Comparison of ENCODE assay signal across 22 cellular contexts in the genomic region with DNA sequence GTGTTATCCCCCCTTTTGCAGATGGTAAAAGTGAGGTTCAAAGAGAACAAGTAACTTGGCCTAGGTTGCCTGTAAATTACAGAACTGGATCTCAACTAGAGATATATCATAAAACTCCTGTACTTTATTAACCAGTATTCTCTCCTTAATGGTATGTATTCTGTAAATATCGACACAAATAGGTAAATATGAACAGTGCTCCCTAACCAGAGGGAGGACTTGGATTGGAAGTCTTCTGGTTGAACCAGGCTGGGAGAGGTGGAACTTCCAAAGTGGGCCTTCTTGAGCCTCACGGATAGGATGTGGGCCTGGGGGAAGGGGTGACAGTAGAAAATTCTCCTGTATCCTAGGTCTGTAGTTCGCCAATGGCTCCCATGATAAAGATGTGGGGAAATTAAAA. TPM values are rescaled to one million over a fixed set of nuclear protein-coding genes. Genes with fewer than 3 reads are reported as not detected.
DNase-seq lines count a peak whose midpoint lies in the region; ATAC-seq, FAIRE-seq and TF ChIP-seq lines count a peak whose summit lies in the region.
"Had no signal": no experiment of that assay in that cellular context is flagged by ENCODE, and none has a peak within 500 bp of the region (broad histone marks: within the 10 kb centered on the region; RNA-seq: fewer than 3 reads in every experiment).

No MANE protein-coding gene starts in this region.

- peak overlapping the region; percentile 47 for H3K4me2 ChIP-seq in Loucy (ENCODE audit: low read depth, low read length, poor library complexity, severe bottlenecking)

- peaks cover 63% of the 10 kb centered on the region; the same call in 1 of the 2 replicates for H3K36me3 ChIP-seq in Loucy (ENCODE audit: insufficient read depth, low read length)
- H3K36me3 ChIP-seq in kidney (ENCODE audit: control insufficient read depth in 1 of 2, insufficient read depth in 2 of 2, low read length in 2 of 2): peaks cover 0 to 7% of the 10 kb centered on the region in 2 donors

- H3K4me3 ChIP-seq in Loucy (ENCODE audit: low read length, poor library complexity, severe bottlenecking) (no peak overlapping the region), kidney (ENCODE audit: low read length in 2 of 2) (no peak overlapping the region)

- intact Hi-C loops in kidney (cut with DNase I): no loop called here

- H3K9me2 ChIP-seq in Loucy (replicated peaks; ENCODE audit: low read depth, low read length): no peaks in the 10 kb centered on the region

- H3K9ac ChIP-seq in Loucy (ENCODE audit: low read depth, low read length, poor library complexity, severe bottlenecking): no peak overlapping the region
- no peak overlapping the region for H3K9ac ChIP-seq in kidney (ENCODE audit: low read length in 2 of 2)

- H3K9me3 Mint-ChIP-seq in T-helper 1 cell treated with Interleukin-12 subunit alpha and Interleukin-12 subunit beta and Interleukin-4 antibody, amounts not matched to agents 30 μg/mL and 1 μg/mL, for 36 hours: no peaks in the 10 kb centered on the region
- no peaks in the 10 kb centered on the region for H3K9me3 Mint-ChIP-seq in stimulated activated memory B cell treated with anti-CD40 and anti-IgM and Interleukin-4, amounts not matched to agents 10 μg/mL and 1 μg/mL and 100 μg/mL, for 72 hours
- no peaks in the 10 kb centered on the region for H3K9me3 Mint-ChIP-seq in activated naive CD8-positive, alpha-beta T cell treated with anti-CD3 and anti-CD28 coated beads, Interleukin-2, amount 50 U/mL, for 24 hours
- H3K9me3 Mint-ChIP-seq: CD14-positive monocyte; CD8-positive, alpha-beta T cell; HFFc6 had no signal

- H2AFZ ChIP-seq in Loucy (ENCODE audit: low read length): no peak overlapping the region

- H3K27ac ChIP-seq in kidney (ENCODE audit: low read depth in 2 of 2, low read length in 2 of 2): no peak overlapping the region
- H3K27ac ChIP-seq: 22Rv1, HL-60 had no signal

- no peak overlapping the region for H3K4me3 Mint-ChIP-seq in T-helper 1 cell treated with Interleukin-12 subunit alpha and Interleukin-12 subunit beta and Interleukin-4 antibody, amounts not matched to agents 30 μg/mL and 1 μg/mL, for 36 hours
- no peak overlapping the region for H3K4me3 Mint-ChIP-seq in stimulated activated memory B cell treated with anti-CD40 and anti-IgM and Interleukin-4, amounts not matched to agents 10 μg/mL and 1 μg/mL and 100 μg/mL, for 72 hours
- H3K4me3 Mint-ChIP-seq in activated naive CD8-positive, alpha-beta T cell treated with anti-CD3 and anti-CD28 coated beads, Interleukin-2, amount 50 U/mL, for 24 hours: no peak overlapping the region
- H3K4me3 Mint-ChIP-seq: CD14-positive monocyte; CD8-positive, alpha-beta T cell; HFFc6 had no signal

- H3K4me1 Mint-ChIP-seq in T-helper 1 cell treated with Interleukin-12 subunit alpha and Interleukin-12 subunit beta and Interleukin-4 antibody, amounts not matched to agents 30 μg/mL and 1 μg/mL, for 36 hours (ENCODE audit: low read depth): peaks cover 10% of the 10 kb centered on the region
- H3K4me1 Mint-ChIP-seq in stimulated activated memory B cell treated with anti-CD40 and anti-IgM and Interleukin-4, amounts not matched to agents 10 μg/mL and 1 μg/mL and 100 μg/mL, for 72 hours: peaks cover 42% of the 10 kb centered on the region
- peaks cover 31% of the 10 kb centered on the region for H3K4me1 Mint-ChIP-seq in activated naive CD8-positive, alpha-beta T cell treated with anti-CD3 and anti-CD28 coated beads, Interleukin-2, amount 50 U/mL, for 24 hours

- H3K36me3 Mint-ChIP-seq in T-helper 1 cell treated with Interleukin-12 subunit alpha and Interleukin-12 subunit beta and Interleukin-4 antibody, amounts not matched to agents 30 μg/mL and 1 μg/mL, for 36 hours (ENCODE audit: low read depth): peaks cover 36% of the 10 kb centered on the region
- peaks cover 66% of the 10 kb centered on the region for H3K36me3 Mint-ChIP-seq in stimulated activated memory B cell treated with anti-CD40 and anti-IgM and Interleukin-4, amounts not matched to agents 10 μg/mL and 1 μg/mL and 100 μg/mL, for 72 hours
- peaks cover 56% of the 10 kb centered on the region for H3K36me3 Mint-ChIP-seq in activated naive CD8-positive, alpha-beta T cell treated with anti-CD3 and anti-CD28 coated beads, Interleukin-2, amount 50 U/mL, for 24 hours (ENCODE audit: low read depth)

- H3K4me1 ChIP-seq in Loucy (ENCODE audit: insufficient read depth, low read length, poor library complexity, severe bottlenecking): peaks cover 33% of the 10 kb centered on the region
- H3K4me1 ChIP-seq in kidney (ENCODE audit: control insufficient read depth in 1 of 2, insufficient read depth in 1 of 2, low read depth in 1 of 2, low read length in 2 of 2): no peaks in the 10 kb centered on the region

- H3K27me3 Mint-ChIP-seq in T-helper 1 cell treated with Interleukin-12 subunit alpha and Interleukin-12 subunit beta and Interleukin-4 antibody, amounts not matched to agents 30 μg/mL and 1 μg/mL, for 36 hours (ENCODE audit: low read depth): no peaks in the 10 kb centered on the region
- no peaks in the 10 kb centered on the region for H3K27me3 Mint-ChIP-seq in stimulated activated memory B cell treated with anti-CD40 and anti-IgM and Interleukin-4, amounts not matched to agents 10 μg/mL and 1 μg/mL and 100 μg/mL, for 72 hours
- H3K27me3 Mint-ChIP-seq in activated naive CD8-positive, alpha-beta T cell treated with anti-CD3 and anti-CD28 coated beads, Interleukin-2, amount 50 U/mL, for 24 hours: no peaks in the 10 kb centered on the region

- no peak for FAIRE-seq in kidney (lab: Jason Lieb, UNC)
- FAIRE-seq: D721Med, G401.6, GM12891, GM19239 had no signal

- no peaks in the 10 kb centered on the region for H3K27me3 ChIP-seq in Loucy (ENCODE audit: insufficient read depth, low read length, poor library complexity, severe bottlenecking)

- peaks cover 57% of the 10 kb centered on the region for H4K20me1 ChIP-seq in Loucy (ENCODE audit: insufficient read depth, low read length, poor library complexity, severe bottlenecking)

- H3F3A ChIP-seq in Loucy (ENCODE audit: low read depth): no peaks in the 10 kb centered on the region

- peak overlapping the region; percentile 8 for H3K27ac Mint-ChIP-seq in T-helper 1 cell treated with Interleukin-12 subunit alpha and Interleukin-12 subunit beta and Interleukin-4 antibody, amounts not matched to agents 30 μg/mL and 1 μg/mL, for 36 hours
- peak overlapping the region; percentile 57 for H3K27ac Mint-ChIP-seq in stimulated activated memory B cell treated with anti-CD40 and anti-IgM and Interleukin-4, amounts not matched to agents 10 μg/mL and 1 μg/mL and 100 μg/mL, for 72 hours
- no peak overlapping the region for H3K27ac Mint-ChIP-seq in activated naive CD8-positive, alpha-beta T cell treated with anti-CD3 and anti-CD28 coated beads, Interleukin-2, amount 50 U/mL, for 24 hours
- H3K27ac Mint-ChIP-seq: CD8-positive, alpha-beta T cell; HFFc6 had no signal

- ATAC-seq in stimulated activated memory B cell treated with anti-CD40 and anti-IgM and Interleukin-4, amounts not matched to agents 10 μg/mL and 1 μg/mL and 100 μg/mL, for 72 hours: no peak
- ATAC-seq in activated naive CD8-positive, alpha-beta T cell treated with anti-CD3 and anti-CD28 coated beads, Interleukin-2, amount 50 U/mL, for 24 hours: no peak
- no peak for ATAC-seq in GM19035 (IDR thresholded peaks at IDR 0.05; ENCODE audit: unreplicated experiment)
- ATAC-seq: CD8-positive, alpha-beta T cell had no signal

- H3K79me2 ChIP-seq in Loucy (ENCODE audit: insufficient read depth, low read length): peaks cover 76% of the 10 kb centered on the region

- H3K9me3 ChIP-seq in Loucy (ENCODE audit: insufficient read depth, low read depth, low read length) (no peaks in the 10 kb centered on the region), kidney (ENCODE audit: control insufficient read depth in 1 of 2, low read length in 2 of 2) (no peaks in the 10 kb centered on the region)

- no peak for TF ChIP-seq CTCF in Loucy (conservative IDR thresholded peaks at IDR 0.05; ENCODE audit: low read length)
- TF ChIP-seq CTCF in kidney (IDR thresholded peaks at IDR 0.05; ENCODE audit: borderline replicate concordance, extremely low read depth, insufficient read depth): no peak

- DNase-seq in T-helper 1 cell (no peak), kidney (peak; percentile 1), NCI-H1436 (lab: John Stamatoyannopoulos, UW) (no peak)
- no peak for DNase-seq in activated naive CD8-positive, alpha-beta T cell treated with anti-CD3 and anti-CD28 coated beads, Interleukin-2, amount 50 U/mL, for 24 hours
- DNase-seq: CD8-positive, alpha-beta T cell; COR-L47; DMS153; DMS79 treated with DMSO at 0.1 percent for 48 hours; EL; HCEC 1CT; HFFc6 had no signal

RNA-seq across cellular contexts. Expression of a gene that starts 7.7 kb away (rescaled TPM):
- total RNA-seq in kidney: 47.9 TPM
- 11.5 TPM for polyA plus RNA-seq in kidney (ENCODE audit: insufficient read depth, low read depth, low replicate concordance)

RNA-seq across cellular contexts. Expression of a gene that starts 19.8 kb away (rescaled TPM):
- 68.0 TPM for total RNA-seq in kidney
- 20.4 TPM for polyA plus RNA-seq in kidney (ENCODE audit: insufficient read depth, low read depth, low replicate concordance)
